Comparison of ENCODE assay signal across 1 cellular context in genomic region chr17:73278465-73279453, GRCh38.
TF ChIP-seq lines count a peak whose summit lies in the region.

No MANE protein-coding gene starts in this region.

TF ChIP-seq in HEK293, 187 proteins besides CTCF, POLR2A, EP300 and RAD21 (continued from another document):
- TF ChIP-seq PRDM10 (tag by site-specific recombination; IDR thresholded peaks at IDR 0.05) (peak; percentile 91), KLF1 (tag by site-specific recombination; IDR thresholded peaks at IDR 0.05) (peak; percentile 10; the same call in 1 of the 2 replicates), WT1 (tag by site-specific recombination; IDR thresholded peaks at IDR 0.05) (peak; percentile 54), ZBTB21 (tag by site-specific recombination; IDR thresholded peaks at IDR 0.05) (no peak), ZNF580 (tag by site-specific recombination; IDR thresholded peaks at IDR 0.05) (peak; percentile 26; the same call in 1 of the 2 replicates), ZBTB48 (tag by site-specific recombination; IDR thresholded peaks at IDR 0.05) (peak; percentile 51), ZFP41 (tag by site-specific recombination; IDR thresholded peaks at IDR 0.05; ENCODE audit: borderline replicate concordance) (no peak), ZNF157 (tag by site-specific recombination; IDR thresholded peaks at IDR 0.05) (no peak), ZNF211 (tag by site-specific recombination; IDR thresholded peaks at IDR 0.05; ENCODE audit: low read depth) (no peak), ZNF248 (tag by site-specific recombination; IDR thresholded peaks at IDR 0.05) (no peak), ZNF654 (tag by site-specific recombination; IDR thresholded peaks at IDR 0.05; ENCODE audit: low read depth) (no peak), OSR2 (tag by site-specific recombination; IDR thresholded peaks at IDR 0.05) (peak; percentile 30; the same call in 1 of the 2 replicates), ZNF707 (tag by site-specific recombination; IDR thresholded peaks at IDR 0.05) (no peak), ZNF324 (tag by site-specific recombination; IDR thresholded peaks at IDR 0.05) (no peak), ZBTB44 (tag by site-specific recombination; IDR thresholded peaks at IDR 0.05) (no peak), SCRT1 (tag by site-specific recombination; IDR thresholded peaks at IDR 0.05; ENCODE audit: borderline replicate concordance) (peak; percentile 98), SCRT2 (tag by site-specific recombination; IDR thresholded peaks at IDR 0.05) (peak; percentile 98), ZNF37A (tag by site-specific recombination; IDR thresholded peaks at IDR 0.05) (no peak), PATZ1 (tag by site-specific recombination; IDR thresholded peaks at IDR 0.05) (peak; percentile 38; the same call in 1 of the 2 replicates), ZNF221 (tag by site-specific recombination; IDR thresholded peaks at IDR 0.05; ENCODE audit: borderline replicate concordance) (no peak), PRDM6 (tag by site-specific recombination; IDR thresholded peaks at IDR 0.05) (peak; percentile 68), ZNF335 (tag by site-specific recombination; conservative IDR thresholded peaks at IDR 0.05) (peak; percentile 95), ZNF341 (tag by site-specific recombination; IDR thresholded peaks at IDR 0.05; ENCODE audit: low read depth) (peak; percentile 78), ZBTB20 (tag by site-specific recombination; IDR thresholded peaks at IDR 0.05) (peak; percentile 17; the same call in 1 of the 2 replicates), FEZF1 (tag by site-specific recombination; IDR thresholded peaks at IDR 0.05) (peak; percentile 42; the same call in 1 of the 2 replicates), ZNF423 (tag by site-specific recombination; IDR thresholded peaks at IDR 0.05) (peak; percentile 17; the same call in 1 of the 2 replicates), ZNF776 (tag by site-specific recombination; IDR thresholded peaks at IDR 0.05; ENCODE audit: borderline replicate concordance) (no peak), ZEB2 (tag by site-specific recombination; IDR thresholded peaks at IDR 0.05) (0 out of 2 replicates have a peak, but pooled peaks have one; percentile 29), ZSCAN18 (tag by site-specific recombination; IDR thresholded peaks at IDR 0.05) (no peak), ZNF416 (tag by site-specific recombination; IDR thresholded peaks at IDR 0.05) (no peak), GLIS1 (tag by site-specific recombination; IDR thresholded peaks at IDR 0.05) (peak; percentile 62), ZNF366 (tag by site-specific recombination; conservative IDR thresholded peaks at IDR 0.05) (peak; percentile 31), ZBTB8A (tag by site-specific recombination; IDR thresholded peaks at IDR 0.05) (peak; percentile 55), ZBTB17 (tag by site-specific recombination; IDR thresholded peaks at IDR 0.05) (peak; percentile 62)
